ENCODE assay signal across 10 cellular contexts in genomic region chr7:123047955-123048354, GRCh38. TPM values are rescaled to one million over a fixed set of nuclear protein-coding genes. Genes with fewer than 3 reads are reported as not detected.
"Had no signal": no experiment of that assay in that cellular context is flagged by ENCODE, and none has a peak within 500 bp of the region (broad histone marks: within the 10 kb centered on the region; RNA-seq: fewer than 3 reads in every experiment).

No MANE protein-coding gene starts in this region.

- H3K9ac ChIP-seq: KMS-11 had no signal

- FAIRE-seq: HepG2, HTR-8/SVneo had no signal

- DNase-seq: IMR-90, KBM-7, KG1 had no signal

- H3K4me2 ChIP-seq: KMS-11 had no signal

- ATAC-seq: HepG2 had no signal

- H3K27ac ChIP-seq: HL-60, KMS-11 had no signal

RNA-seq across cellular contexts. Expression of gene TAS2R16, which starts 52.5 kb away (rescaled TPM):
- total RNA-seq: HepG2, HT-29, HT1080, IMR-90 had no signal
- polyA plus RNA-seq: HepG2, IgD-negative memory B cell, IMR-90 had no signal
